In genomic region chr10:85187047-85187446, GRCh38 we compare ENCODE assay signal across 18 cellular contexts.
"Had no signal": no experiment of that assay in that cellular context is flagged by ENCODE, and none has a peak within 500 bp of the region (broad histone marks: within the 10 kb centered on the region; RNA-seq: fewer than 3 reads in every experiment).

No MANE protein-coding gene starts in this region.

- H3K4me3 ChIP-seq: esophagus muscularis mucosa, gastroesophageal sphincter, tibial nerve had no signal

- DNase-seq: effector memory CD8-positive, alpha-beta T cell; glutamatergic neuron; immature natural killer cell; left ventricle myocardium superior; mesendoderm; naive thymus-derived CD8-positive, alpha-beta T cell; right cardiac atrium; stimulated activated CD4-positive, alpha-beta T cell treated with anti-CD3 and anti-CD28 coated beads, Interleukin-4, amount 100 ng/mL, for 1 hour; stimulated activated CD8-positive, alpha-beta memory T cell treated with anti-CD3 and anti-CD28 coated beads, Interleukin-4, amount 100 ng/mL, for 48 hours had no signal

- H3K9me3 ChIP-seq: esophagus muscularis mucosa, gastroesophageal sphincter, neutrophil, tibial nerve had no signal

- H3K27ac Mint-ChIP-seq: effector memory CD8-positive, alpha-beta T cell; immature natural killer cell; naive thymus-derived CD8-positive, alpha-beta T cell; stimulated activated effector memory CD8-positive, alpha-beta T cell treated with anti-CD3 and anti-CD28 coated beads, Interleukin-12 subunit alpha, Interleukin-12 subunit beta, amount 100 ng/mL, for 72 hours; stimulated activated naive CD8-positive, alpha-beta T cell treated with anti-CD3 and anti-CD28 coated beads, Interleukin-15, Interleukin-2, amounts not matched to agents 100 ng/mL and 50 ng/mL, for 24 hours had no signal

- H3K27me3 ChIP-seq: esophagus muscularis mucosa, gastroesophageal sphincter, neutrophil, tibial nerve had no signal

- H3K4me1 Mint-ChIP-seq: central memory CD8-positive, alpha-beta T cell; immature natural killer cell; naive thymus-derived CD8-positive, alpha-beta T cell; stimulated activated effector memory CD8-positive, alpha-beta T cell treated with anti-CD3 and anti-CD28 coated beads, Interleukin-12 subunit alpha, Interleukin-12 subunit beta, amount 100 ng/mL, for 72 hours had no signal

- H3K36me3 ChIP-seq: esophagus muscularis mucosa, gastroesophageal sphincter, neutrophil, tibial nerve had no signal

- FAIRE-seq: keratinocyte had no signal

- ATAC-seq: effector memory CD8-positive, alpha-beta T cell; gastroesophageal sphincter; left ventricle myocardium superior; naive thymus-derived CD8-positive, alpha-beta T cell; right cardiac atrium; stimulated activated effector memory CD8-positive, alpha-beta T cell treated with anti-CD3 and anti-CD28 coated beads, Interleukin-12 subunit alpha, Interleukin-12 subunit beta, amount 100 ng/mL, for 72 hours had no signal

- H3K36me3 Mint-ChIP-seq: immature natural killer cell; naive thymus-derived CD8-positive, alpha-beta T cell; stimulated activated effector memory CD8-positive, alpha-beta T cell treated with anti-CD3 and anti-CD28 coated beads, Interleukin-12 subunit alpha, Interleukin-12 subunit beta, amount 100 ng/mL, for 72 hours had no signal

- H3K4me3 Mint-ChIP-seq: central memory CD8-positive, alpha-beta T cell; effector memory CD8-positive, alpha-beta T cell; immature natural killer cell; naive thymus-derived CD8-positive, alpha-beta T cell; stimulated activated effector memory CD8-positive, alpha-beta T cell treated with anti-CD3 and anti-CD28 coated beads, Interleukin-12 subunit alpha, Interleukin-12 subunit beta, amount 100 ng/mL, for 72 hours; stimulated activated naive CD8-positive, alpha-beta T cell treated with anti-CD3 and anti-CD28 coated beads, Interleukin-15, Interleukin-2, amounts not matched to agents 100 ng/mL and 50 ng/mL, for 24 hours had no signal

- H3K4me1 ChIP-seq: esophagus muscularis mucosa, gastroesophageal sphincter, tibial nerve had no signal

- H3K27me3 Mint-ChIP-seq: central memory CD8-positive, alpha-beta T cell; effector memory CD8-positive, alpha-beta T cell; stimulated activated naive CD8-positive, alpha-beta T cell treated with anti-CD3 and anti-CD28 coated beads, Interleukin-15, Interleukin-2, amounts not matched to agents 100 ng/mL and 50 ng/mL, for 24 hours had no signal

- H3K9me3 Mint-ChIP-seq: central memory CD8-positive, alpha-beta T cell; stimulated activated effector memory CD8-positive, alpha-beta T cell treated with anti-CD3 and anti-CD28 coated beads, Interleukin-12 subunit alpha, Interleukin-12 subunit beta, amount 100 ng/mL, for 72 hours had no signal

- H3K27ac ChIP-seq: epithelial cell of prostate, esophagus muscularis mucosa, gastroesophageal sphincter, neutrophil, tibial nerve had no signal
